Comparison of ENCODE assay signal across 8 cellular contexts in genomic region chr19:11814707-11815050, GRCh38. TPM values are rescaled to one million over a fixed set of nuclear protein-coding genes. Genes with fewer than 3 reads are reported as not detected.
DNase-seq lines count a peak whose midpoint lies in the region; ATAC-seq and TF ChIP-seq lines count a peak whose summit lies in the region.

No MANE protein-coding gene starts in this region.

- H3K36me3 ChIP-seq in breast epithelium (no peaks in the 10 kb centered on the region), suprapubic skin (peaks cover 9% of the 10 kb centered on the region)

- no peak for TF ChIP-seq CTCF in NB4 (IDR thresholded peaks at IDR 0.05; ENCODE audit: low read depth, low read length)
- TF ChIP-seq CTCF in breast epithelium (IDR thresholded peaks at IDR 0.05): no peak
- no peak for TF ChIP-seq CTCF in suprapubic skin (IDR thresholded peaks at IDR 0.05)

- peak overlapping the region; percentile 92 to 98 for H3K27ac ChIP-seq in breast epithelium
- peak overlapping the region; percentile 66 for H3K27ac ChIP-seq in layer of hippocampus (ENCODE audit: low read depth, low read length)
- peak overlapping the region; percentile 96 for H3K27ac ChIP-seq in suprapubic skin

- peak overlapping the region; percentile 89 for H3K4me3 ChIP-seq in NB4 (ENCODE audit: low read depth, low read length)
- peak overlapping the region; percentile 66 to 91 (median 84) for H3K4me3 ChIP-seq in breast epithelium
- peak overlapping the region; percentile 91 for H3K4me3 ChIP-seq in suprapubic skin

- ATAC-seq in HG02938 (IDR thresholded peaks at IDR 0.05; ENCODE audit: unreplicated experiment): no peak
- no peak for ATAC-seq in HG02588 (IDR thresholded peaks at IDR 0.05; ENCODE audit: unreplicated experiment)

- peak; percentile 23 for DNase-seq in EL
- DNase-seq in NB4 (ENCODE audit: low read depth): peak; percentile 56
- no peak for DNase-seq in breast epithelium (ENCODE audit: low spot score in 2 of 2)
- DNase-seq in suprapubic skin (ENCODE audit: low spot score in 2 of 2): no peak
- DNase-seq in activated gamma-delta T cell treated with Interleukin-2 at 50 U/mL for 16 hours: no peak

- no peaks in the 10 kb centered on the region for H3K9me3 ChIP-seq in breast epithelium
- H3K9me3 ChIP-seq in suprapubic skin: no peaks in the 10 kb centered on the region

- H3K27me3 ChIP-seq in breast epithelium (no peaks in the 10 kb centered on the region), layer of hippocampus (ENCODE audit: control insufficient read depth, insufficient read depth, low read length) (no peaks in the 10 kb centered on the region), suprapubic skin (no peaks in the 10 kb centered on the region)

- no peak for TF ChIP-seq EP300 in suprapubic skin (IDR thresholded peaks at IDR 0.05)

- H3K4me1 ChIP-seq in breast epithelium: no peaks in the 10 kb centered on the region
- H3K4me1 ChIP-seq in suprapubic skin: peaks cover 25% of the 10 kb centered on the region

- 26% methylated on average over 9 of the region's 13 CpGs for WGBS in suprapubic skin

- no peak for TF ChIP-seq POLR2A in NB4 (IDR thresholded peaks at IDR 0.05; ENCODE audit: extremely low read depth, insufficient read length)
- TF ChIP-seq POLR2A in breast epithelium (IDR thresholded peaks at IDR 0.05): no peak
- no peak for TF ChIP-seq POLR2A in suprapubic skin (IDR thresholded peaks at IDR 0.05)

- intact Hi-C loops in breast epithelium (cut with DNase I; ENCODE audit: low total_unique reads): no loop called here

RNA-seq across cellular contexts. Expression of gene ZNF440, which starts 0.6 kb away (rescaled TPM):
- total RNA-seq in breast epithelium (10 to 100 TPM in 2 of 3 donors, 1 to 10 TPM in 1; 9.8 to 16.4 (median 16.0) TPM), suprapubic skin (10 to 100 TPM; 54.1 to 81.2 (median 62.7) TPM)

RNA-seq across cellular contexts. Expression of gene ZNF491, which starts 16.4 kb away (rescaled TPM):
- total RNA-seq in breast epithelium (1 to 10 TPM; 1.6 to 3.9 (median 3.2) TPM), suprapubic skin (1 to 10 TPM in 1 of 4 donors, under 1 TPM in 2, not detected in 1; 0.48 to 1.4 (median 0.59) TPM)

RNA-seq across cellular contexts. Expression of gene ZNF439, which starts 33.8 kb away (rescaled TPM):
- total RNA-seq in breast epithelium (10 to 100 TPM in 2 of 3 donors, 1 to 10 TPM in 1; 5.1 to 20.8 (median 13.8) TPM), suprapubic skin (1 to 10 TPM; 5.4 to 8.9 (median 7.1) TPM)

RNA-seq across cellular contexts. Expression of gene ZNF441, which starts 47.9 kb away (rescaled TPM):
- total RNA-seq in breast epithelium (10 to 100 TPM in 2 of 3 donors, 1 to 10 TPM in 1; 7.7 to 17.6 (median 10.2) TPM), suprapubic skin (1 to 10 TPM; 1.7 to 7.5 (median 3.9) TPM)

Comparison
In these comparisons a context has a peak if more than half of its experiments do, and no peak if none do; other contexts are left out.
1. DNase-seq: peak in EL (single experiment) and NB4 (single experiment); none in breast epithelium (0 of 2), suprapubic skin (0 of 2) and activated gamma-delta T cell treated with Interleukin-2 at 50 U/mL for 16 hours (single experiment).
2. Peak in every context shown above with its lines, with median percentiles within 50 percentile points of each other: H3K4me3 ChIP-seq and H3K27ac ChIP-seq.